ENCODE assay signal across 22 cellular contexts in the genomic region with DNA sequence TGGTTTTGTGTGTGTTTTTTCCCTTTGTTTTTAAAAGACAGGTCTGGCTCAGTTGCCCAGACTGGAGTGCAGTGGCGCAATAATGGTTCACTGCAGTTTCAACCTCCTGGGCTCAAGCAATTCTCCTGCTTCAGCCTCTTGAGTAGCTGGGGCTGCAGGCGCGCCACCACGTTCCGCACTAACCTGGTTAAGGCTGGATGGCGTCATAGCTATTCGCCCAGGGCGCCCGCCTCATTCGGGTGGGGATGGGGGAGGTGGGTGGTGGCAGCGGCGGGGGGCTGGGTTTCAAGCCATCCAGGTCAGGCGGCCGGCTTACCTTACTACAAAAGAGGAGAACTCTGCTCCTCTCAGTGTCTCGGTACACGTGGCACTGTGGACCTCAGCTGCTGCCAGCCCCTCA.
"Had no signal": no experiment of that assay in that cellular context is flagged by ENCODE, and none has a peak within 500 bp of the region (broad histone marks: within the 10 kb centered on the region; RNA-seq: fewer than 3 reads in every experiment).

No MANE protein-coding gene starts in this region.

- DNase-seq: effector CD8-positive, alpha-beta T cell; endodermal cell; foreskin fibroblast; heart left ventricle; kidney; mucosa of descending colon; naive B cell; nucleus accumbens; sigmoid colon; stimulated activated CD4-positive, alpha-beta T cell treated with anti-CD3 and anti-CD28 coated beads, Interleukin-2, amount 100 ng/mL, for 24 hours; stimulated activated CD4-positive, alpha-beta T cell treated with anti-CD3 and anti-CD28 coated beads, Interleukin-4, amount 100 ng/mL, for 24 hours; stimulated activated naive CD4-positive, alpha-beta T cell treated with Interleukin-2 at 50 U/mL for 16 hours; stomach; tibial artery had no signal

- H3K4me1 ChIP-seq: gastroesophageal sphincter, heart left ventricle, neural progenitor cell, prostate gland, right atrium auricular region, sigmoid colon, stomach, tibial artery, upper lobe of left lung had no signal

- H3K9me3 ChIP-seq: gastroesophageal sphincter, heart left ventricle, mucosa of descending colon, prostate gland, right atrium auricular region, sigmoid colon, stomach, tibial artery, upper lobe of left lung had no signal

- H3K27ac ChIP-seq: epithelial cell of prostate, gastroesophageal sphincter, heart left ventricle, hepatocyte, neural progenitor cell, prostate gland, right atrium auricular region, sigmoid colon, stomach, tibial artery, upper lobe of left lung had no signal

- H3K4me3 ChIP-seq: gastroesophageal sphincter, heart left ventricle, hepatocyte, lung, mucosa of descending colon, neural progenitor cell, prostate gland, right atrium auricular region, sigmoid colon, stomach, tibial artery, upper lobe of left lung had no signal

- H3K36me3 ChIP-seq: gastroesophageal sphincter, heart left ventricle, neural progenitor cell, prostate gland, right atrium auricular region, sigmoid colon, stomach, tibial artery, upper lobe of left lung had no signal

- H3K9ac ChIP-seq: neural progenitor cell had no signal

- H2AFZ ChIP-seq: hepatocyte, neural progenitor cell had no signal

- H3K27me3 ChIP-seq: heart left ventricle, hepatocyte, neural progenitor cell, right atrium auricular region, sigmoid colon, tibial artery, upper lobe of left lung had no signal

- H3K79me2 ChIP-seq: hepatocyte had no signal

- H3K4me2 ChIP-seq: hepatocyte, neural progenitor cell had no signal
